In genomic region chr1:8689431-8690252, GRCh38 we compare ENCODE assay signal across 1 cellular context.
A peak's percentile ranks its signal among the peaks of the same experiment; 100 is the strongest.
TF ChIP-seq lines count a peak whose summit lies in the region.

No MANE protein-coding gene starts in this region.

TF ChIP-seq in HEK293, 187 proteins besides CTCF, POLR2A, EP300 and RAD21 (continued from another document):
- no peak for TF ChIP-seq ZNF2 (tag by site-specific recombination; IDR thresholded peaks at IDR 0.05)
- TF ChIP-seq ZNF558 (tag by site-specific recombination; IDR thresholded peaks at IDR 0.05) = no peak
- peak; percentile 52; the same call in 1 of the 2 replicates for TF ChIP-seq TRIM28 (IDR thresholded peaks at IDR 0.05; ENCODE audit: borderline replicate concordance, low read length)
- TF ChIP-seq ZNF324 (tag by site-specific recombination; IDR thresholded peaks at IDR 0.05) = no peak
- peak; percentile 85 for TF ChIP-seq ZNF600 (tag by site-specific recombination; IDR thresholded peaks at IDR 0.05)
- TF ChIP-seq, protein P1, sequence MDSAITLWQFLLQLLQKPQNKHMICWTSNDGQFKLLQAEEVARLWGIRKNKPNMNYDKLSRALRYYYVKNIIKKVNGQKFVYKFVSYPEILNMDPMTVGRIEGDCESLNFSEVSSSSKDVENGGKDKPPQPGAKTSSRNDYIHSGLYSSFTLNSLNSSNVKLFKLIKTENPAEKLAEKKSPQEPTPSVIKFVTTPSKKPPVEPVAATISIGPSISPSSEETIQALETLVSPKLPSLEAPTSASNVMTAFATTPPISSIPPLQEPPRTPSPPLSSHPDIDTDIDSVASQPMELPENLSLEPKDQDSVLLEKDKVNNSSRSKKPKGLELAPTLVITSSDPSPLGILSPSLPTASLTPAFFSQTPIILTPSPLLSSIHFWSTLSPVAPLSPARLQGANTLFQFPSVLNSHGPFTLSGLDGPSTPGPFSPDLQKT (IDR thresholded peaks at IDR 0.05; ENCODE audit: borderline replicate concordance, low read depth, low read length) = no peak
- no peak for TF ChIP-seq GLIS1 (tag by site-specific recombination; IDR thresholded peaks at IDR 0.05)
- peak; percentile 90 for TF ChIP-seq OSR2 (tag by site-specific recombination; IDR thresholded peaks at IDR 0.05)
- no peak for TF ChIP-seq ZNF433 (tag by site-specific recombination; IDR thresholded peaks at IDR 0.05; ENCODE audit: low read depth)
- TF ChIP-seq, protein P2, sequence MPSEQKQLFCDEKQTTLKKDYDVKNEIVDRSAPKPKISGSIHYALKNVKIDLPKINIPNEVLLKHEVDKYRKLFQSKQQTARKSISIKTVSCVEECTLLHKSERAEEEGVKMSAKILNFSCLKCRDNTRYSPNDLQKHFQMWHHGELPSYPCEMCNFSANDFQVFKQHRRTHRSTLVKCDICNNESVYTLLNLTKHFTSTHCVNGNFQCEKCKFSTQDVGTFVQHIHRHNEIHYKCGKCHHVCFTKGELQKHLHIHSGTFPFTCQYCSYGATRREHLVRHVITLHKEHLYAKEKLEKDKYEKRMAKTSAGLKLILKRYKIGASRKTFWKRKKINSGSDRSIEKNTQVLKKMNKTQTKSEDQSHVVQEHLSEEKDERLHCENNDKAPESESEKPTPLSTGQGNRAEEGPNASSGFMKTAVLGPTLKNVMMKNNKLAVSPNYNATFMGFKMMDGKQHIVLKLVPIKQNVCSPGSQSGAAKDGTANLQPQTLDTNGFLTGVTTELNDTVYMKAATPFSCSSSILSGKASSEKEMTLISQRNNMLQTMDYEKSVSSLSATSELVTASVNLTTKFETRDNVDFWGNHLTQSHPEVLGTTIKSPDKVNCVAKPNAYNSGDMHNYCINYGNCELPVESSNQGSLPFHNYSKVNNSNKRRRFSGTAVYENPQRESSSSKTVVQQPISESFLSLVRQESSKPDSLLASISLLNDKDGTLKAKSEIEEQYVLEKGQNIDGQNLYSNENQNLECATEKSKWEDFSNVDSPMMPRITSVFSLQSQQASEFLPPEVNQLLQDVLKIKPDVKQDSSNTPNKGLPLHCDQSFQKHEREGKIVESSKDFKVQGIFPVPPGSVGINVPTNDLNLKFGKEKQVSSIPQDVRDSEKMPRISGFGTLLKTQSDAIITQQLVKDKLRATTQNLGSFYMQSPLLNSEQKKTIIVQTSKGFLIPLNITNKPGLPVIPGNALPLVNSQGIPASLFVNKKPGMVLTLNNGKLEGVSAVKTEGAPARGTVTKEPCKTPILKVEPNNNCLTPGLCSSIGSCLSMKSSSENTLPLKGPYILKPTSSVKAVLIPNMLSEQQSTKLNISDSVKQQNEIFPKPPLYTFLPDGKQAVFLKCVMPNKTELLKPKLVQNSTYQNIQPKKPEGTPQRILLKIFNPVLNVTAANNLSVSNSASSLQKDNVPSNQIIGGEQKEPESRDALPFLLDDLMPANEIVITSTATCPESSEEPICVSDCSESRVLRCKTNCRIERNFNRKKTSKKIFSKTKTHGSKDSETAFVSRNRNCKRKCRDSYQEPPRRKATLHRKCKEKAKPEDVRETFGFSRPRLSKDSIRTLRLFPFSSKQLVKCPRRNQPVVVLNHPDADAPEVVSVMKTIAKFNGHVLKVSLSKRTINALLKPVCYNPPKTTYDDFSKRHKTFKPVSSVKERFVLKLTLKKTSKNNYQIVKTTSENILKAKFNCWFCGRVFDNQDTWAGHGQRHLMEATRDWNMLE (tag by site-specific recombination; conservative IDR thresholded peaks at IDR 0.05; ENCODE audit: low read depth) = no peak
- no peak for TF ChIP-seq ZNF354C (tag by site-specific recombination; IDR thresholded peaks at IDR 0.05; ENCODE audit: borderline replicate concordance, low read depth)
- TF ChIP-seq ZNF549 (tag by site-specific recombination; IDR thresholded peaks at IDR 0.05) = 0 out of 2 replicates have a peak, but pooled peaks have one; percentile 27
- TF ChIP-seq, protein P3, sequence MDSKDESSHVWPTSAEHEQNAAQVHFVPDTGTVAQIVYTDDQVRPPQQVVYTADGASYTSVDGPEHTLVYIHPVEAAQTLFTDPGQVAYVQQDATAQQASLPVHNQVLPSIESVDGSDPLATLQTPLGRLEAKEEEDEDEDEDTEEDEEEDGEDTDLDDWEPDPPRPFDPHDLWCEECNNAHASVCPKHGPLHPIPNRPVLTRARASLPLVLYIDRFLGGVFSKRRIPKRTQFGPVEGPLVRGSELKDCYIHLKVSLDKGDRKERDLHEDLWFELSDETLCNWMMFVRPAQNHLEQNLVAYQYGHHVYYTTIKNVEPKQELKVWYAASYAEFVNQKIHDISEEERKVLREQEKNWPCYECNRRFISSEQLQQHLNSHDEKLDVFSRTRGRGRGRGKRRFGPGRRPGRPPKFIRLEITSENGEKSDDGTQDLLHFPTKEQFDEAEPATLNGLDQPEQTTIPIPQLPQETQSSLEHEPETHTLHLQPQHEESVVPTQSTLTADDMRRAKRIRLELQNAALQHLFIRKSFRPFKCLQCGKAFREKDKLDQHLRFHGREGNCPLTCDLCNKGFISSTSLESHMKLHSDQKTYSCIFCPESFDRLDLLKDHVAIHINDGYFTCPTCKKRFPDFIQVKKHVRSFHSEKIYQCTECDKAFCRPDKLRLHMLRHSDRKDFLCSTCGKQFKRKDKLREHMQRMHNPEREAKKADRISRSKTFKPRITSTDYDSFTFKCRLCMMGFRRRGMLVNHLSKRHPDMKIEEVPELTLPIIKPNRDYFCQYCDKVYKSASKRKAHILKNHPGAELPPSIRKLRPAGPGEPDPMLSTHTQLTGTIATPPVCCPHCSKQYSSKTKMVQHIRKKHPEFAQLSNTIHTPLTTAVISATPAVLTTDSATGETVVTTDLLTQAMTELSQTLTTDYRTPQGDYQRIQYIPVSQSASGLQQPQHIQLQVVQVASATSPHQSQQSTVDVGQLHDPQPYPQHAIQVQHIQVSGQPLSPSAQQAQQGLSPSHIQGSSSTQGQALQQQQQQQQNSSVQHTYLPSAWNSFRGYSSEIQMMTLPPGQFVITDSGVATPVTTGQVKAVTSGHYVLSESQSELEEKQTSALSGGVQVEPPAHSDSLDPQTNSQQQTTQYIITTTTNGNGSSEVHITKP (tag by site-specific recombination; IDR thresholded peaks at IDR 0.05) = peak; percentile 40; the same call in 1 of the 2 replicates
- TF ChIP-seq SETDB1 (IDR thresholded peaks at IDR 0.05; ENCODE audit: insufficient read length, low read length) = peak; percentile 39
TF ChIP-seq in HEK293: peak in this region for 7.
